In genomic region chr17:64993867-64994266, GRCh38 we compare ENCODE assay signal across 22 cellular contexts.
DNase-seq lines count a peak whose midpoint lies in the region; ATAC-seq and TF ChIP-seq lines count a peak whose summit lies in the region.
"Had no signal": no experiment of that assay in that cellular context is flagged by ENCODE, and none has a peak within 500 bp of the region (broad histone marks: within the 10 kb centered on the region; RNA-seq: fewer than 3 reads in every experiment).

No MANE protein-coding gene starts in this region.

- no peaks in the 10 kb centered on the region for H3K9me3 ChIP-seq in SU-DHL-6 (ENCODE audit: insufficient read depth, low read length)

- no peak for ATAC-seq in stimulated activated naive B cell treated with anti-CD40 and anti-IgM and Interleukin-4, amounts not matched to agents 10 μg/mL and 1 μg/mL and 100 μg/mL, for 72 hours (replicated peaks)
- ATAC-seq in HG02623 (IDR thresholded peaks at IDR 0.05; ENCODE audit: unreplicated experiment) (no peak), GM21825 (IDR thresholded peaks at IDR 0.05; ENCODE audit: unreplicated experiment) (no peak)

- no peak for DNase-seq in T-helper 2 cell treated with Interferon-gamma antibody and Interleukin-4, amounts not matched to agents 5 μg/mL and 100 μg/mL, for 36 hours (ENCODE audit: low spot score)
- no peak for DNase-seq in T-helper 2 cell
- DNase-seq in mesothelial cell of epicardium (ENCODE audit: low spot score in 2 of 2, unreplicated experiment in 2 of 2), result no peak
- no peak for DNase-seq in stimulated activated naive B cell treated with anti-CD40 and anti-IgM and Interleukin-4, amounts not matched to agents 10 μg/mL and 1 μg/mL and 100 μg/mL, for 72 hours
- DNase-seq in substantia nigra (lab: John Stamatoyannopoulos, UW), result no peak
- DNase-seq: AML-193; Calu3; CD8-positive, alpha-beta memory T cell; DMS153; MM.1S; NCI-H1048; NCI-H1417 treated with DMSO at 0.1 percent for 48 hours; NCI-H187; NCI-H446; NCI-H526; OCI-M1; Right ventricle myocardium superior had no signal

- peaks cover 9% of the 10 kb centered on the region for H3K4me1 Mint-ChIP-seq in T-helper 2 cell treated with Interferon-gamma antibody and Interleukin-4, amounts not matched to agents 5 μg/mL and 100 μg/mL, for 36 hours (ENCODE audit: low read depth)
- peaks cover 20% of the 10 kb centered on the region for H3K4me1 Mint-ChIP-seq in mesothelial cell of epicardium
- peaks cover 26 to 84% of the 10 kb centered on the region in 2 donors for H3K4me1 Mint-ChIP-seq in stimulated activated naive B cell treated with anti-CD40 and anti-IgM and Interleukin-4, amounts not matched to agents 10 μg/mL and 1 μg/mL and 100 μg/mL, for 72 hours
- H3K4me1 Mint-ChIP-seq: CD8-positive, alpha-beta memory T cell had no signal

- H3K9me2 ChIP-seq in SU-DHL-6 (replicated peaks; ENCODE audit: insufficient read depth, low read length), result no peaks in the 10 kb centered on the region

- no peaks in the 10 kb centered on the region for H3K36me3 Mint-ChIP-seq in T-helper 2 cell treated with Interferon-gamma antibody and Interleukin-4, amounts not matched to agents 5 μg/mL and 100 μg/mL, for 36 hours (ENCODE audit: low read depth)
- H3K36me3 Mint-ChIP-seq in mesothelial cell of epicardium, result peaks cover 6% of the 10 kb centered on the region
- H3K36me3 Mint-ChIP-seq in stimulated activated naive B cell treated with anti-CD40 and anti-IgM and Interleukin-4, amounts not matched to agents 10 μg/mL and 1 μg/mL and 100 μg/mL, for 72 hours, result peaks cover 14 to 15% of the 10 kb centered on the region in 2 donors

- no peak overlapping the region for H2AFZ ChIP-seq in SU-DHL-6 (ENCODE audit: low read depth, low read length, severe bottlenecking)

- H3K9ac ChIP-seq in SU-DHL-6 (ENCODE audit: low read length), result peak overlapping the region; percentile 18; the same call in 1 of the 2 replicates

- H3K4me3 ChIP-seq in SU-DHL-6 (ENCODE audit: insufficient read depth, low read length, poor library complexity, severe bottlenecking), result no peak overlapping the region
- H3K4me3 ChIP-seq: K562 had no signal

- H4K20me1 ChIP-seq in SU-DHL-6 (ENCODE audit: low read depth, low read length), result no peaks in the 10 kb centered on the region

- no peak overlapping the region for H3K4me3 Mint-ChIP-seq in T-helper 2 cell treated with Interferon-gamma antibody and Interleukin-4, amounts not matched to agents 5 μg/mL and 100 μg/mL, for 36 hours
- no peak overlapping the region for H3K4me3 Mint-ChIP-seq in mesothelial cell of epicardium
- H3K4me3 Mint-ChIP-seq in stimulated activated naive B cell treated with anti-CD40 and anti-IgM and Interleukin-4, amounts not matched to agents 10 μg/mL and 1 μg/mL and 100 μg/mL, for 72 hours, result no peak overlapping the region
- H3K4me3 Mint-ChIP-seq: CD8-positive, alpha-beta memory T cell had no signal

- no peaks in the 10 kb centered on the region for H3K27me3 ChIP-seq in SU-DHL-6 (ENCODE audit: low read length)

- no peaks in the 10 kb centered on the region for H3K27me3 Mint-ChIP-seq in T-helper 2 cell treated with Interferon-gamma antibody and Interleukin-4, amounts not matched to agents 5 μg/mL and 100 μg/mL, for 36 hours (ENCODE audit: low read depth)
- no peaks in the 10 kb centered on the region for H3K27me3 Mint-ChIP-seq in mesothelial cell of epicardium (ENCODE audit: low read depth)
- no peaks in the 10 kb centered on the region for H3K27me3 Mint-ChIP-seq in stimulated activated naive B cell treated with anti-CD40 and anti-IgM and Interleukin-4, amounts not matched to agents 10 μg/mL and 1 μg/mL and 100 μg/mL, for 72 hours

- H3F3A ChIP-seq in SU-DHL-6 (ENCODE audit: insufficient read depth), result peaks cover 43% of the 10 kb centered on the region

- H3K4me2 ChIP-seq in SU-DHL-6 (ENCODE audit: low read depth, low read length, poor library complexity, severe bottlenecking), result no peak overlapping the region

- H3K36me3 ChIP-seq in SU-DHL-6 (ENCODE audit: low read length), result no peaks in the 10 kb centered on the region

- no peaks in the 10 kb centered on the region for H3K9me3 Mint-ChIP-seq in T-helper 2 cell treated with Interferon-gamma antibody and Interleukin-4, amounts not matched to agents 5 μg/mL and 100 μg/mL, for 36 hours
- H3K9me3 Mint-ChIP-seq in mesothelial cell of epicardium, result peaks cover 3% of the 10 kb centered on the region
- peaks cover 0 to 2% of the 10 kb centered on the region in 2 donors for H3K9me3 Mint-ChIP-seq in stimulated activated naive B cell treated with anti-CD40 and anti-IgM and Interleukin-4, amounts not matched to agents 10 μg/mL and 1 μg/mL and 100 μg/mL, for 72 hours
- H3K9me3 Mint-ChIP-seq: CD8-positive, alpha-beta memory T cell had no signal

- H3K27ac Mint-ChIP-seq in T-helper 2 cell treated with Interferon-gamma antibody and Interleukin-4, amounts not matched to agents 5 μg/mL and 100 μg/mL, for 36 hours, result peak overlapping the region; percentile 55
- H3K27ac Mint-ChIP-seq in mesothelial cell of epicardium, result peak overlapping the region; percentile 75
- H3K27ac Mint-ChIP-seq in stimulated activated naive B cell treated with anti-CD40 and anti-IgM and Interleukin-4, amounts not matched to agents 10 μg/mL and 1 μg/mL and 100 μg/mL, for 72 hours, result peak overlapping the region; percentile 9

- 0 out of 2 replicates have a peak, but pooled peaks cover 3% of the 10 kb centered on the region for H3K79me2 ChIP-seq in SU-DHL-6 (ENCODE audit: insufficient read depth, low read length)

- TF ChIP-seq CTCF in SU-DHL-6 (IDR thresholded peaks at IDR 0.05; ENCODE audit: insufficient read depth, low read length, poor library complexity, severe bottlenecking), result no peak
- no peak for TF ChIP-seq CTCF in mesothelial cell of epicardium (IDR thresholded peaks at IDR 0.05; ENCODE audit: unreplicated experiment)

- H3K27ac ChIP-seq in SU-DHL-6 (ENCODE audit: low read depth, low read length) (peak overlapping the region; percentile 99), substantia nigra (ENCODE audit: low read depth, low read length, poor library complexity, severe bottlenecking) (no peak overlapping the region)
- H3K27ac ChIP-seq: 22Rv1 had no signal

Comparison
In these comparisons a context has a peak if more than half of its experiments do, and no peak if none do; other contexts are left out.
1. H3K27ac Mint-ChIP-seq: peak in every context shown above with its lines; median percentile 75 in mesothelial cell of epicardium; 55 in T-helper 2 cell treated with Interferon-gamma antibody and Interleukin-4, amounts not matched to agents 5 μg/mL and 100 μg/mL, for 36 hours; 9 in stimulated activated naive B cell treated with anti-CD40 and anti-IgM and Interleukin-4, amounts not matched to agents 10 μg/mL and 1 μg/mL and 100 μg/mL, for 72 hours.